16 cellular contexts compared by ENCODE assay signal in genomic region chr13:25329706-25330105, GRCh38. TPM values are rescaled to one million over a fixed set of nuclear protein-coding genes. Genes with fewer than 3 reads are reported as not detected.
DNase-seq lines count a peak whose midpoint lies in the region; ATAC-seq and TF ChIP-seq lines count a peak whose summit lies in the region.
"Had no signal": no experiment of that assay in that cellular context is flagged by ENCODE, and none has a peak within 500 bp of the region (broad histone marks: within the 10 kb centered on the region; RNA-seq: fewer than 3 reads in every experiment).

No MANE protein-coding gene starts in this region.

- DNase-seq in HFF-Myc (ENCODE audit: extremely low read depth, low read depth) = peak; percentile 15
- DNase-seq in NCI-H460 (ENCODE audit: extremely low read depth, low read depth) = peak; percentile 13
- DNase-seq in erythroblast (lab: John Stamatoyannopoulos, UW) = peak; percentile 21 to 67
- no peak for DNase-seq in stimulated activated CD4-positive, alpha-beta T cell treated with anti-CD3 and anti-CD28 coated beads, Interleukin-4, amount 100 ng/mL, for 24 hours
- DNase-seq: activated naive CD4-positive, alpha-beta T cell; foreskin melanocyte; lower lobe of right lung; NCI-H2081 treated with DMSO at 0.1 percent for 48 hours; NCI-H69; Peyer's patch had no signal

- peak overlapping the region in 2 of 3 experiments; percentile 53 to 55 for H3K27ac Mint-ChIP-seq in nephron
- H3K27ac Mint-ChIP-seq: natural killer cell treated with Interleukin-12 subunit alpha and Interleukin-12 subunit beta and Interleukin-15 and Interleukin-18, amount 100 ng/mL, for 72 hours; T-helper 1 cell treated with Interleukin-12 subunit alpha and Interleukin-12 subunit beta and Interleukin-4 antibody, amounts not matched to agents 30 μg/mL and 1 μg/mL, for 36 hours had no signal

- TF ChIP-seq POLR2A in erythroblast (IDR thresholded peaks at IDR 0.05; ENCODE audit: low read length) = no peak

- H3K4me1 Mint-ChIP-seq in nephron = no peaks in the 10 kb centered on the region

- H3K9me3 Mint-ChIP-seq in nephron = no peaks in the 10 kb centered on the region
- H3K9me3 Mint-ChIP-seq: natural killer cell treated with Interleukin-12 subunit alpha and Interleukin-12 subunit beta and Interleukin-15 and Interleukin-18, amount 100 ng/mL, for 72 hours; T-helper 1 cell treated with Interleukin-12 subunit alpha and Interleukin-12 subunit beta and Interleukin-4 antibody, amounts not matched to agents 30 μg/mL and 1 μg/mL, for 36 hours had no signal

- no peaks in the 10 kb centered on the region for H3K27me3 Mint-ChIP-seq in nephron (ENCODE audit: low read depth)
- H3K27me3 Mint-ChIP-seq: natural killer cell treated with Interleukin-12 subunit alpha and Interleukin-12 subunit beta and Interleukin-15 and Interleukin-18, amount 100 ng/mL, for 72 hours had no signal

- no peak overlapping the region for H3K4me3 Mint-ChIP-seq in nephron
- H3K4me3 Mint-ChIP-seq: natural killer cell treated with Interleukin-12 subunit alpha and Interleukin-12 subunit beta and Interleukin-15 and Interleukin-18, amount 100 ng/mL, for 72 hours; T-helper 1 cell treated with Interleukin-12 subunit alpha and Interleukin-12 subunit beta and Interleukin-4 antibody, amounts not matched to agents 30 μg/mL and 1 μg/mL, for 36 hours had no signal

- H3K36me3 Mint-ChIP-seq in nephron (ENCODE audit: low read depth) = peaks cover 58% of the 10 kb centered on the region

- ATAC-seq in HG02840 (IDR thresholded peaks at IDR 0.05; ENCODE audit: low FRiP score, unreplicated experiment) (no peak), HG02588 (IDR thresholded peaks at IDR 0.05; ENCODE audit: unreplicated experiment) (no peak)
- ATAC-seq: lower lobe of right lung; natural killer cell treated with Interleukin-12 subunit alpha and Interleukin-12 subunit beta and Interleukin-15 and Interleukin-18, amount 100 ng/mL, for 72 hours had no signal

- H3K4me3 ChIP-seq in HFF-Myc (replicated peaks; ENCODE audit: low read depth, low read length) = no peak overlapping the region
- H3K4me3 ChIP-seq: BLaER1 treated with 17β-estradiol and CSF1 and Interleukin-3, amounts not matched to agents 10 nM and 100 nM; lower lobe of right lung; Peyer's patch had no signal

- TF ChIP-seq CTCF in HFF-Myc (IDR thresholded peaks at IDR 0.05; ENCODE audit: low read depth, low read length, missing control alignments) (no peak), nephron (IDR thresholded peaks at IDR 0.05; ENCODE audit: unreplicated experiment in 3 of 3) (no peak)

RNA-seq across cellular contexts. Expression of gene NUP58, which starts 28.3 kb away (rescaled TPM):
- total RNA-seq in NCI-H460 (2014; rRNA removed; shearing (Covaris generic)) = 87.9 and 99.1 TPM in 2 replicates
- 45.1 and 95.7 TPM in 2 replicates for polyA plus RNA-seq in NCI-H460 (2014; cell fraction: nucleus; rRNA removed)

RNA-seq across cellular contexts. Expression of gene ATP8A2, which starts 42.1 kb away (rescaled TPM):
- total RNA-seq in NCI-H460 (2014; rRNA removed; shearing (Covaris generic)) = 0.14 and 0.20 TPM in 2 replicates
- not detected in 2 replicates for polyA plus RNA-seq in NCI-H460 (2014; cell fraction: nucleus; rRNA removed)

RNA-seq across cellular contexts. Expression of gene MTMR6, which starts 42.4 kb away (rescaled TPM):
- 22.3 and 24.0 TPM in 2 replicates for total RNA-seq in NCI-H460 (2014; rRNA removed; shearing (Covaris generic))
- polyA plus RNA-seq in NCI-H460 (2014; cell fraction: nucleus; rRNA removed) = 13.0 and 18.5 TPM in 2 replicates
